8 cellular contexts compared by ENCODE assay signal in genomic region chr5:67156976-67157583, GRCh38. TPM values are rescaled to one million over a fixed set of nuclear protein-coding genes. Genes with fewer than 3 reads are reported as not detected.
A peak's percentile ranks its signal among the peaks of the same experiment; 100 is the strongest.
DNase-seq lines count a peak whose midpoint lies in the region; ATAC-seq, FAIRE-seq and TF ChIP-seq lines count a peak whose summit lies in the region.

No MANE protein-coding gene starts in this region.

- H3K9me3 Mint-ChIP-seq in T-cell: no peaks in the 10 kb centered on the region

- peak; percentile 60 for TF ChIP-seq RAD21 in GM12878 (IDR thresholded peaks at IDR 0.05; ENCODE audit: insufficient read depth, low read depth, low read length)

- peak overlapping the region; percentile 84 to 87 for H3K27ac Mint-ChIP-seq in T-cell

- peak; percentile 69 for ATAC-seq in HG03432 (IDR thresholded peaks at IDR 0.05; ENCODE audit: unreplicated experiment)
- ATAC-seq in T-cell (replicated peaks in 1 of 4): peak in 3 of 4 experiments; percentile 33 to 61 (median 44)
- peak; percentile 85 for ATAC-seq in GM12878
- peak; percentile 40 for ATAC-seq in left lung

- in situ Hi-C loops in GM12878 (cut with MboI): no loop called here

- SMC1A ChIA-PET in GM12878 (lab: Charles Lee; ENCODE audit: uncharacterized antibody, unreplicated experiment): interaction anchor here (0.8 to 1.5 kb wide), 3 partner anchors 12 to 52 kb away, joined by 3 to 9 read pairs (median 5); no protein-coding TSS in a partner anchor

- FAIRE-seq in GM12878 (lab: Jason Lieb, UNC): no peak

- no peak overlapping the region for H2AFZ ChIP-seq in GM12878 (ENCODE audit: control insufficient read depth, low read depth, low read length)

- WGBS in GM12878 (ENCODE audit: insufficient coverage, insufficient replicate concordance, low lambda C conversion rate, missing lambda C conversion rate): 41% methylated on average over 5 of the region's 5 CpGs
- 56% methylated on average over 5 of the region's 5 CpGs for WGBS in suprapubic skin

- H3K27ac ChIP-seq in A673 (ENCODE audit: low read depth, low read length, poor library complexity, severe bottlenecking) (no peak overlapping the region), GM12878 (ENCODE audit: control insufficient read depth, insufficient read depth) (no peak overlapping the region), left lung (no peak overlapping the region), suprapubic skin (no peak overlapping the region)

- H3K4me2 ChIP-seq in GM12878 (ENCODE audit: control insufficient read depth, insufficient read depth): no peak overlapping the region

- H3K27me3 ChIP-seq in A673 (replicated peaks; ENCODE audit: insufficient read depth, low read depth, low read length, poor library complexity) (no peaks in the 10 kb centered on the region), GM12878 (replicated peaks in 1 of 2; ENCODE audit: control insufficient read depth in 2 of 2, insufficient read depth in 2 of 2, low read length in 1 of 2) (no peaks in the 10 kb centered on the region; a peak in 2 of 4 replicates), left lung (no peaks in the 10 kb centered on the region), suprapubic skin (no peaks in the 10 kb centered on the region)

- peak overlapping the region in 1 of 3 donors; percentile 67 for H3K4me3 Mint-ChIP-seq in T-cell

- BruUV-seq in A673 (replicated peaks; lab: Mats Ljungman, UMichigan): no TSS peak
- BruUV-seq in GM12878 (replicated peaks; lab: Mats Ljungman, UMichigan): no TSS peak

- peak; percentile 87 for TF ChIP-seq CTCF in A673 (conservative IDR thresholded peaks at IDR 0.05; ENCODE audit: low read depth, low read length)
- TF ChIP-seq CTCF in GM12875 (IDR thresholded peaks at IDR 0.05; ENCODE audit: borderline replicate concordance, insufficient read depth, low read depth, low read length): peak; percentile 77
- peak; percentile 74 to 80 (median 79) for TF ChIP-seq CTCF in GM12878 (IDR thresholded peaks at IDR 0.05 in 2 of 3, conservative IDR thresholded peaks at IDR 0.05 in 1 of 3; ENCODE audit: control insufficient read depth in 2 of 3, extremely low read depth in 1 of 3, insufficient read depth in 1 of 3, low read depth in 3 of 3, low read length in 3 of 3)
- peak; percentile 73 to 78 for TF ChIP-seq CTCF in left lung (IDR thresholded peaks at IDR 0.05)
- TF ChIP-seq CTCF in suprapubic skin (IDR thresholded peaks at IDR 0.05): peak; percentile 69 to 76

- no peaks in the 10 kb centered on the region for H3K36me3 ChIP-seq in A673 (ENCODE audit: insufficient read depth, low read length, poor library complexity, severe bottlenecking)
- H3K36me3 ChIP-seq in GM12878 (ENCODE audit: control insufficient read depth in 2 of 2, insufficient read depth in 2 of 2, low read length in 1 of 2): no peaks in the 10 kb centered on the region
- peaks cover 0 to 41% of the 10 kb centered on the region in 2 donors for H3K36me3 ChIP-seq in left lung
- peaks cover 40% of the 10 kb centered on the region for H3K36me3 ChIP-seq in suprapubic skin

- TF ChIP-seq POLR2A in GM12878 (IDR thresholded peaks at IDR 0.05; ENCODE audit: low read depth, low read length) (no peak), suprapubic skin (IDR thresholded peaks at IDR 0.05) (no peak)

- H3K4me1 Mint-ChIP-seq in T-cell: peaks cover 52 to 58% (median 54%) of the 10 kb centered on the region in 3 donors

- POLR2A ChIA-PET in A673 (lab: Charles Lee; ENCODE audit: low non-redundant PET): no interaction called here
- POLR2A ChIA-PET in T-cell (lab: Charles Lee): no interaction called here
- POLR2A ChIA-PET in GM12878 (lab: Charles Lee): no interaction called here

- no peak overlapping the region for H3K4me3 ChIP-seq in A673 (ENCODE audit: low read depth, low read length, poor library complexity, severe bottlenecking)
- H3K4me3 ChIP-seq in GM12875 (ENCODE audit: low read depth, low read length): no peak overlapping the region
- H3K4me3 ChIP-seq in GM12878: no peak overlapping the region
- no peak overlapping the region for H3K4me3 ChIP-seq in left lung
- H3K4me3 ChIP-seq in suprapubic skin: no peak overlapping the region

- DNase-seq in A673 (ENCODE audit: low spot score) (peak; percentile 56), T-cell (peak in 31 of 34 experiments; percentile 13 to 63 (median 47)), GM12878 (ENCODE audit: low read depth, low spot score) (no peak), left lung (no peak), suprapubic skin (ENCODE audit: low spot score in 2 of 2) (no peak), NCI-H187 treated with DMSO at 0.1 percent for 48 hours (lab: John Stamatoyannopoulos, UW) (no peak)

- no peaks in the 10 kb centered on the region for H4K20me1 ChIP-seq in GM12878 (ENCODE audit: control insufficient read depth, insufficient read depth)

- H3K36me3 Mint-ChIP-seq in T-cell: peaks cover 16% of the 10 kb centered on the region

- H3K9me3 ChIP-seq in A673 (ENCODE audit: low read depth, low read length, poor library complexity, severe bottlenecking) (no peaks in the 10 kb centered on the region), GM12878 (replicated peaks; ENCODE audit: control insufficient read depth, insufficient read depth, low read length) (no peaks in the 10 kb centered on the region), left lung (no peaks in the 10 kb centered on the region), suprapubic skin (no peaks in the 10 kb centered on the region)

- H3K27me3 Mint-ChIP-seq in T-cell: no peaks in the 10 kb centered on the region

- no peak overlapping the region for H3K9ac ChIP-seq in GM12878 (ENCODE audit: control insufficient read depth, insufficient read depth, low read length)

- RAD21 ChIA-PET in GM12878 (lab: Charles Lee; ENCODE audit: unreplicated experiment): interaction anchor here (0.6 to 4.8 kb wide), 6 partner anchors 26 to 1096 kb away, joined by 3 to 31 read pairs (median 4); no protein-coding TSS in a partner anchor

- H3K4me1 ChIP-seq in A673 (ENCODE audit: insufficient read depth, low read length, poor library complexity, severe bottlenecking) (peaks cover 29% of the 10 kb centered on the region), GM12878 (ENCODE audit: control insufficient read depth, insufficient read depth, low read length) (peaks cover 4% of the 10 kb centered on the region; the same call in 1 of the 2 replicates), left lung (peaks cover 0 to 5% of the 10 kb centered on the region in 2 donors), suprapubic skin (peaks cover 24% of the 10 kb centered on the region)

- CTCF ChIA-PET in A673 (lab: Charles Lee): interaction anchor here (1.0 kb wide), 1 partner anchor 52 kb away, joined by 5 read pairs; no protein-coding TSS in a partner anchor
- CTCF ChIA-PET in T-cell (lab: Charles Lee): interaction anchor here (0.6 to 5.2 kb wide), 12 partner anchors 9 to 1127 kb away, joined by 3 to 44 read pairs (median 4); no protein-coding TSS in a partner anchor
- CTCF ChIA-PET in GM12878 (lab: Yijun Ruan, JAX): interaction anchor here (0.7 to 6.3 kb wide), 11 partner anchors 11 to 89 kb away, joined by 3 to 131 read pairs (median 7); no protein-coding TSS in a partner anchor

- no peaks in the 10 kb centered on the region for H3K79me2 ChIP-seq in GM12878 (ENCODE audit: control insufficient read depth, insufficient read depth, low read length)

- TF ChIP-seq EP300 in GM12878 (IDR thresholded peaks at IDR 0.05; ENCODE audit: borderline replicate concordance in 1 of 2, control insufficient read depth in 1 of 2, low read depth in 2 of 2, low read length in 2 of 2): no peak
- no peak for TF ChIP-seq EP300 in suprapubic skin (IDR thresholded peaks at IDR 0.05)

- intact Hi-C loops in A673 (cut with micrococcal nuclease; ENCODE audit: unreplicated experiment) (loop anchor here (1.0 to 10.0 kb wide), 2 partner anchors 52 to 1098 kb away; no protein-coding TSS in a partner anchor), GM12878 (cut with micrococcal nuclease; ENCODE audit: unreplicated experiment) (loop anchor here (1.0 to 10.0 kb wide), 3 partner anchors 52 to 1098 kb away; no protein-coding TSS in a partner anchor), left lung (cut with DNase I) (loop anchor here in 1 of 2 donors (5.0 kb wide), 1 partner anchor 50 kb away; no protein-coding TSS in a partner anchor)

TF ChIP-seq in GM12878, 131 proteins besides CTCF, POLR2A, EP300 and RAD21 (continues in another document):
- TF ChIP-seq SMC3 (IDR thresholded peaks at IDR 0.05; ENCODE audit: borderline replicate concordance, low read length) (peak; percentile 91), PKNOX1 (IDR thresholded peaks at IDR 0.05) (0 out of 2 replicates have a peak, but pooled peaks have one; percentile 7), GABPA (IDR thresholded peaks at IDR 0.05; ENCODE audit: low read depth) (no peak), FOXM1 (IDR thresholded peaks at IDR 0.05; ENCODE audit: low read depth, low read length) (0 out of 2 replicates have a peak, but pooled peaks have one; percentile 26)

RNA-seq across cellular contexts. Expression of gene CD180, which starts 39.5 kb away (rescaled TPM):
- total RNA-seq in A673 (2021) (0.24 TPM in 1 of 2 replicates, not detected in the other), T-cell (1 to 10 TPM in 2 of 5 donors, under 1 TPM in 3; 0.16 to 1.3 (median 0.73) TPM), GM12878 (2014; rRNA removed) (6.2 and 6.3 TPM in 2 replicates), GM12878 (2014; rRNA removed; fragmentation: Illumina TruSeq; extraction: Trizol) (7.0 and 7.1 TPM in 2 replicates), GM12878 (2021) (5.4 TPM in 2 replicates), left lung (1 to 10 TPM; 3.1 to 9.4 TPM), suprapubic skin (under 1 TPM in 3 of 4 donors, not detected in 1; 0.11 to 0.32 (median 0.18) TPM)
- total RNA-seq in GM12878 (2013; cell fraction: nucleolus; rRNA removed): 3.3 and 4.7 TPM in 2 replicates
- 4.9 TPM for polyA plus RNA-seq in GM12878 (2011; ENCODE audit: low read depth)
- polyA plus RNA-seq in GM12878 (2011; rRNA removed) (0.14 and 0.22 TPM in 2 replicates), GM12878 (2014; fragmentation: Illumina TruSeq; extraction: Trizol) (9.7 and 11.3 TPM in 2 replicates), GM12878 (2014; fragmentation: Nextera tagmentation; extraction: Ambion mirVana) (1 to 10 TPM in 1 of 2 experiments, under 1 TPM in 1; 0.71 to 1.2 TPM), GM12878 (2014; rRNA removed) (4.3 and 4.4 TPM in 2 replicates), GM12878 (2016; fragmentation: Nextera tagmentation; extraction: Ambion mirVana) (1 to 10 TPM; 1.1 to 1.5 TPM)
- polyA plus RNA-seq in GM12878 (2011; cell fraction: cytosol; rRNA removed): 0.18 and 0.19 TPM in 2 replicates
- 0.07 TPM in 2 replicates for polyA plus RNA-seq in GM12878 (2011; cell fraction: nucleus; rRNA removed)
- polyA plus RNA-seq in GM12878 (2012): 4.3 TPM in 2 replicates
- polyA minus RNA-seq in GM12878 (2011; rRNA and poly(A)+ RNA removed): 0.10 and 0.22 TPM in 2 replicates
- not detected in 2 replicates for polyA minus RNA-seq in GM12878 (2011; cell fraction: cytosol; rRNA and poly(A)+ RNA removed)
- polyA minus RNA-seq in GM12878 (2011; cell fraction: nucleus; rRNA and poly(A)+ RNA removed): 0.12 and 0.19 TPM in 2 replicates

Comparison
In these comparisons a context has a peak if more than half of its experiments do, and no peak if none do; other contexts are left out.
1. DNase-seq: peak in A673 (single experiment) and T-cell (31 of 34); none in GM12878 (single experiment), left lung (0 of 2), suprapubic skin (0 of 2) and NCI-H187 treated with DMSO at 0.1 percent for 48 hours (single experiment).
2. Peak in every context shown above with its lines, with median percentiles within 50 percentile points of each other: CTCF ChIP-seq and ATAC-seq.